In the genomic region with DNA sequence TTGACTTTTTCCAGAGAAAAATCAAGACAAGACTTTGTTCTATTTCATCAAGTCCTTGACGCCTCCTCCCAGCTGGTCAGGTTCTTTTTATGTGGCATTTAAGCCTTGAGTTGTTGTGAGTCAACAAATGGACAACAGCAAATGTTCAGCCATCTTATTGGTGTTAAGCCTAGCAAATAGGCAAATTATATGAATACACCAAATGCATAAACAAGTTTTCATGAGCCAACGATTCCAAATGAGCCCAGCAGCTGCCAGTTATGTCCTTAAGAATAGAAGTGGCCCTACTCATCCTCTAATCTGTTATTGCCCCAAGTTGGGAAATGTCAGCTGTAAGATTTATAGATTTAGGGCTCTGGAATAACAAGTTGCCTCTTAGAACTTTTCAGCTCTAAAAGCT, we compare ENCODE assay signal across 14 cellular contexts.
A peak's percentile ranks its signal among the peaks of the same experiment; 100 is the strongest.
DNase-seq lines count a peak whose midpoint lies in the region; FAIRE-seq and TF ChIP-seq lines count a peak whose summit lies in the region.
"Had no signal": no experiment of that assay in that cellular context is flagged by ENCODE, and none has a peak within 500 bp of the region (broad histone marks: within the 10 kb centered on the region; RNA-seq: fewer than 3 reads in every experiment).

No MANE protein-coding gene starts in this region.

- CTCF ChIA-PET in HEK293T (lab: Yijun Ruan, JAX) = interaction anchor here (0.7 kb wide), 1 partner anchor 10 kb away, joined by 3 read pairs; no protein-coding TSS in a partner anchor

- no peaks in the 10 kb centered on the region for H4K20me1 ChIP-seq in hepatocyte (ENCODE audit: insufficient read depth, poor library complexity, severe bottlenecking)

- H3K4me2 ChIP-seq in hepatocyte = no peak overlapping the region

- H3K4me3 ChIP-seq in esophagus muscularis mucosa = no peak overlapping the region
- no peak overlapping the region for H3K4me3 ChIP-seq in hepatocyte
- H3K4me3 ChIP-seq: GM23248 had no signal

- 77% methylated on average over 2 of the region's 2 CpGs for WGBS in esophagus muscularis mucosa
- 80% methylated on average over 2 of the region's 2 CpGs for WGBS in hepatocyte (ENCODE audit: low lambda C conversion rate, missing lambda C conversion rate)

- TF ChIP-seq POLR2A in esophagus muscularis mucosa (IDR thresholded peaks at IDR 0.05; ENCODE audit: low read depth) = no peak

- H3K27me3 ChIP-seq in esophagus muscularis mucosa (no peaks in the 10 kb centered on the region), hepatocyte (no peaks in the 10 kb centered on the region)

- TF ChIP-seq CTCF in esophagus muscularis mucosa (IDR thresholded peaks at IDR 0.05) = no peak
- TF ChIP-seq CTCF in D721Med (IDR thresholded peaks at IDR 0.05; ENCODE audit: insufficient read depth, missing control alignments) = no peak
- no peak for TF ChIP-seq CTCF in hepatocyte (IDR thresholded peaks at IDR 0.05; ENCODE audit: poor library complexity)

- no peak overlapping the region for H3K27ac ChIP-seq in esophagus muscularis mucosa (replicated peaks in 1 of 4)
- H3K27ac ChIP-seq in hepatocyte = no peak overlapping the region
- H3K27ac ChIP-seq: GM23248 had no signal

- H3K9me3 ChIP-seq in esophagus muscularis mucosa = no peaks in the 10 kb centered on the region
- H3K9me3 ChIP-seq in hepatocyte (ENCODE audit: low read depth) = no peaks in the 10 kb centered on the region

- no peak overlapping the region for H2AFZ ChIP-seq in hepatocyte
- H2AFZ ChIP-seq: GM23248 had no signal

- no peak for TF ChIP-seq EP300 in esophagus muscularis mucosa (IDR thresholded peaks at IDR 0.05)

- POLR2A ChIA-PET in HEK293T (lab: Yijun Ruan, JAX) = no interaction called here

- FAIRE-seq in D721Med (lab: Jason Lieb, UNC) = no peak

- H3K79me2 ChIP-seq in hepatocyte = no peaks in the 10 kb centered on the region

- intact Hi-C loops in esophagus muscularis mucosa (cut with DNase I) (no loop called here), cardiac septum (cut with DNase I) (no loop called here)

- H3K36me3 ChIP-seq in esophagus muscularis mucosa (no peaks in the 10 kb centered on the region), hepatocyte (replicated peaks; ENCODE audit: insufficient read depth, low read depth) (no peaks in the 10 kb centered on the region)

- H3K9me2 ChIP-seq in hepatocyte (replicated peaks; ENCODE audit: insufficient read depth) = no peaks in the 10 kb centered on the region

- DNase-seq in DMS79 (lab: John Stamatoyannopoulos, UW) (peak; percentile 28), HEK293T (ENCODE audit: extremely low spot score) (no peak), NCI-H524 treated with DMSO at 0.1 percent for 48 hours (lab: John Stamatoyannopoulos, UW) (peak; percentile 92), esophagus muscularis mucosa (ENCODE audit: extremely low spot score) (peak; percentile 12), D721Med (ENCODE audit: insufficient read length, low spot score) (no peak), cardiac septum (ENCODE audit: low spot score) (no peak), T1000 (lab: John Stamatoyannopoulos, UW) (no peak), hepatocyte (ENCODE audit: low spot score) (no peak)
- DNase-seq: C1 segment of cervical spinal cord; Calu3; CD4-positive, alpha-beta T cell; GF-D8; GM23248; H9 had no signal

- no peaks in the 10 kb centered on the region for H3K4me1 ChIP-seq in esophagus muscularis mucosa
- H3K4me1 ChIP-seq in hepatocyte (ENCODE audit: insufficient read depth) = no peaks in the 10 kb centered on the region

TF ChIP-seq in HEK293T, 16 proteins besides CTCF, POLR2A, EP300 and RAD21:
- TF ChIP-seq, protein P1, sequence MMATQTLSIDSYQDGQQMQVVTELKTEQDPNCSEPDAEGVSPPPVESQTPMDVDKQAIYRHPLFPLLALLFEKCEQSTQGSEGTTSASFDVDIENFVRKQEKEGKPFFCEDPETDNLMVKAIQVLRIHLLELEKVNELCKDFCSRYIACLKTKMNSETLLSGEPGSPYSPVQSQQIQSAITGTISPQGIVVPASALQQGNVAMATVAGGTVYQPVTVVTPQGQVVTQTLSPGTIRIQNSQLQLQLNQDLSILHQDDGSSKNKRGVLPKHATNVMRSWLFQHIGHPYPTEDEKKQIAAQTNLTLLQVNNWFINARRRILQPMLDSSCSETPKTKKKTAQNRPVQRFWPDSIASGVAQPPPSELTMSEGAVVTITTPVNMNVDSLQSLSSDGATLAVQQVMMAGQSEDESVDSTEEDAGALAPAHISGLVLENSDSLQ (IDR thresholded peaks at IDR 0.05) = peak; percentile 23; the same call in 1 of the 2 replicates
- no peak for TF ChIP-seq NFRKB (IDR thresholded peaks at IDR 0.05)

Comparison
In these comparisons a context has a peak if more than half of its experiments do, and no peak if none do; other contexts are left out.
1. DNase-seq: peak in DMS79 (single experiment), NCI-H524 treated with DMSO at 0.1 percent for 48 hours (single experiment) and esophagus muscularis mucosa (single experiment); none in HEK293T (single experiment), D721Med (single experiment), cardiac septum (single experiment), T1000 (single experiment) and hepatocyte (single experiment).